In the genomic region with DNA sequence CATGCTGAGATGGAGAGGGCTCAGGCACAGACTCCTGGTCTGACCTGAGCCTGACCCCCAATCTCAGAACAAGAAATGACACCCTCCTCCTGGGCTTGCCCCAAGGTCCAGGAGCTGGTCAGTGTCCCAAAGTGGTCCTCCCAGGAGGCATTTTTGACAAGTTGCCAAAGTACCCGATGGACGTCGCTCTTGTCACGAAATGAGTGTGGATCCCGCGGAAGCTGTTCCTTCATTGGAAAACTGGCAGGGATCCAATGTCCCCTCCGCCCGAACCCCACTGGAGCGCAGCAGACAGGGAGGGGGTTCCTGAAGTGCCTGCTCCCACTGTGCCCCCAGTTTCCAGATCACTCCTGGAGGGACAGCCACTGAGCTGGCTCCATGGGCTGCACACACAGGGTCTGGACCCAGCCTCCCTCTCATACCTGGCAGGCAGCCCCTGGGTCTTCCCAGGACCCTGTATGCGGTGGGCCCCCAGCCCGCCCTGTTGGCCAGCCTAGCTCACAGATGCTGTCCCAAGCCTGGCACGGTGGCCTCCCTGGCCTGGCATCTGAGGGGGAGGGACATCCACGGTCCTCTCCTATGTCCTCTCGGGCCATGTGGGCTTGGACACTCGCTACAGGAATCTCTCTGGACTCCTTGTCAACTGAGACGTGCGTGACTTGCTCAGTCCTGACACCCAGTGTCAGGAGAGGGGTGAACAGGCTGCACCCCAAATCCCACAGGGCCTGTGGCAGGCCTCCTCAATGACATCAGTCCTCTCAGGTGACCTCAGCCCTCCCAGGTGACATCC, we compare ENCODE assay signal across 22 cellular contexts. TPM values are rescaled to one million over a fixed set of nuclear protein-coding genes. Genes with fewer than 3 reads are reported as not detected.
DNase-seq lines count a peak whose midpoint lies in the region; ATAC-seq and TF ChIP-seq lines count a peak whose summit lies in the region.
"Had no signal": no experiment of that assay in that cellular context is flagged by ENCODE, and none has a peak within 500 bp of the region (broad histone marks: within the 10 kb centered on the region; RNA-seq: fewer than 3 reads in every experiment).

No MANE protein-coding gene starts in this region.

- CTCF ChIA-PET in CD8-positive, alpha-beta T cell (lab: Charles Lee) = interaction anchor here (1.0 kb wide), 1 partner anchor 214 kb away, joined by 3 read pairs; no protein-coding TSS in a partner anchor
- CTCF ChIA-PET in T-cell (lab: Charles Lee) = no interaction called here
- CTCF ChIA-PET in activated CD8-positive, alpha-beta memory T cell treated with anti-CD3 and anti-CD28 coated beads, Interleukin-2, amount 10 ng/mL, durations not matched to agents 7 days and 5 days (lab: Charles Lee) = interaction anchor here (0.6 to 1.4 kb wide), 3 partner anchors 213 to 713 kb away, joined by 3 to 4 read pairs (median 3); no protein-coding TSS in a partner anchor

- no peak overlapping the region for H3K4me3 ChIP-seq in CD8-positive, alpha-beta T cell (ENCODE audit: low read depth, low read length)
- H3K4me3 ChIP-seq in mucosa of descending colon = no peak overlapping the region
- H3K4me3 ChIP-seq: adrenal gland, esophagus squamous epithelium, gastrocnemius medialis, GM23338, SK-N-MC, thoracic aorta had no signal

- H3K4me1 Mint-ChIP-seq in CD8-positive, alpha-beta T cell (ENCODE audit: low read depth) = no peaks in the 10 kb centered on the region
- H3K4me1 Mint-ChIP-seq in T-cell (no peaks in the 10 kb centered on the region), immature natural killer cell (no peaks in the 10 kb centered on the region)
- no peaks in the 10 kb centered on the region for H3K4me1 Mint-ChIP-seq in activated CD8-positive, alpha-beta memory T cell treated with anti-CD3 and anti-CD28 coated beads, Interleukin-2, amount 10 ng/mL, durations not matched to agents 7 days and 5 days
- H3K4me1 Mint-ChIP-seq: endodermal cell, GM23338 had no signal

- no peaks in the 10 kb centered on the region for H3K36me3 ChIP-seq in CD8-positive, alpha-beta T cell (ENCODE audit: insufficient read depth, low read length)
- H3K36me3 ChIP-seq in mucosa of descending colon (ENCODE audit: low read depth) = no peaks in the 10 kb centered on the region
- H3K36me3 ChIP-seq: adrenal gland, esophagus squamous epithelium, gastrocnemius medialis, neutrophil, thoracic aorta had no signal

- H3K27me3 Mint-ChIP-seq in CD8-positive, alpha-beta T cell (ENCODE audit: low read depth) = no peaks in the 10 kb centered on the region
- no peaks in the 10 kb centered on the region for H3K27me3 Mint-ChIP-seq in T-cell
- no peaks in the 10 kb centered on the region for H3K27me3 Mint-ChIP-seq in activated CD8-positive, alpha-beta memory T cell treated with anti-CD3 and anti-CD28 coated beads, Interleukin-2, amount 10 ng/mL, durations not matched to agents 7 days and 5 days
- peaks cover 0 to 2% (median 0%) of the 10 kb centered on the region in 3 donors for H3K27me3 Mint-ChIP-seq in immature natural killer cell (ENCODE audit: low read depth in 3 of 3)

- TF ChIP-seq CTCF in CD8-positive, alpha-beta T cell (IDR thresholded peaks at IDR 0.05) = no peak
- TF ChIP-seq CTCF in mucosa of descending colon (IDR thresholded peaks at IDR 0.05) = no peak

- H3K36me3 Mint-ChIP-seq in CD8-positive, alpha-beta T cell = no peaks in the 10 kb centered on the region
- no peaks in the 10 kb centered on the region for H3K36me3 Mint-ChIP-seq in T-cell
- H3K36me3 Mint-ChIP-seq in activated CD8-positive, alpha-beta memory T cell treated with anti-CD3 and anti-CD28 coated beads, Interleukin-2, amount 10 ng/mL, durations not matched to agents 7 days and 5 days = no peaks in the 10 kb centered on the region
- no peaks in the 10 kb centered on the region for H3K36me3 Mint-ChIP-seq in immature natural killer cell

- H3K4me3 Mint-ChIP-seq in CD8-positive, alpha-beta T cell = no peak overlapping the region
- H3K4me3 Mint-ChIP-seq in T-cell = no peak overlapping the region
- no peak overlapping the region for H3K4me3 Mint-ChIP-seq in activated CD8-positive, alpha-beta memory T cell treated with anti-CD3 and anti-CD28 coated beads, Interleukin-2, amount 10 ng/mL, durations not matched to agents 7 days and 5 days
- no peak overlapping the region for H3K4me3 Mint-ChIP-seq in immature natural killer cell
- H3K4me3 Mint-ChIP-seq: endodermal cell, GM23338 had no signal

- H3K9me3 Mint-ChIP-seq in CD8-positive, alpha-beta T cell = no peaks in the 10 kb centered on the region
- H3K9me3 Mint-ChIP-seq in T-cell (no peaks in the 10 kb centered on the region), immature natural killer cell (no peaks in the 10 kb centered on the region)
- H3K9me3 Mint-ChIP-seq in activated CD8-positive, alpha-beta memory T cell treated with anti-CD3 and anti-CD28 coated beads, Interleukin-2, amount 10 ng/mL, durations not matched to agents 7 days and 5 days (ENCODE audit: low read depth) = no peaks in the 10 kb centered on the region
- H3K9me3 Mint-ChIP-seq: endodermal cell had no signal

- DNase-seq in AG20443 (ENCODE audit: low spot score) (peak; percentile 13), T-cell (no peak), mucosa of descending colon (no peak), immature natural killer cell (no peak)
- no peak for DNase-seq in CD8-positive, alpha-beta T cell
- DNase-seq in activated CD8-positive, alpha-beta memory T cell treated with anti-CD3 and anti-CD28 coated beads, Interleukin-2, amount 10 ng/mL, durations not matched to agents 7 days and 5 days = no peak
- DNase-seq: COR-L47, esophagus squamous epithelium, gastrocnemius medialis, hippocampal formation, NCI-H146, NCI-H2171 treated with DMSO at 0.1 percent for 48 hours, NCI-H526, RPMI8226, T-helper 9 cell had no signal

- no peaks in the 10 kb centered on the region for H3K27me3 ChIP-seq in CD8-positive, alpha-beta T cell (ENCODE audit: insufficient read depth, low read length)
- H3K27me3 ChIP-seq: adrenal gland, esophagus squamous epithelium, gastrocnemius medialis, neutrophil had no signal

- no peaks in the 10 kb centered on the region for H3K4me1 ChIP-seq in CD8-positive, alpha-beta T cell (ENCODE audit: insufficient read depth, low read length)
- H3K4me1 ChIP-seq in mucosa of descending colon (ENCODE audit: low read depth) = no peaks in the 10 kb centered on the region
- H3K4me1 ChIP-seq: adrenal gland, esophagus squamous epithelium, gastrocnemius medialis had no signal

- peak; percentile 52 for ATAC-seq in CD8-positive, alpha-beta T cell
- peak in 3 of 4 experiments; percentile 19 to 37 (median 23) for ATAC-seq in T-cell (replicated peaks in 1 of 4)
- ATAC-seq in mucosa of descending colon = peak; percentile 19
- ATAC-seq in activated CD8-positive, alpha-beta memory T cell treated with anti-CD3 and anti-CD28 coated beads, Interleukin-2, amount 10 ng/mL, durations not matched to agents 7 days and 5 days = no peak
- ATAC-seq in HG03025 (IDR thresholded peaks at IDR 0.05; ENCODE audit: low FRiP score, unreplicated experiment) = no peak
- ATAC-seq: gastrocnemius medialis had no signal

- POLR2A ChIA-PET in CD8-positive, alpha-beta T cell (lab: Charles Lee) = interaction anchor here (0.5 to 0.7 kb wide), 2 partner anchors 31 to 453 kb away, joined by 3 read pairs; no protein-coding TSS in a partner anchor
- POLR2A ChIA-PET in T-cell (lab: Charles Lee) = no interaction called here

- H3K27ac Mint-ChIP-seq in CD8-positive, alpha-beta T cell = no peak overlapping the region
- H3K27ac Mint-ChIP-seq in T-cell (no peak overlapping the region), immature natural killer cell (no peak overlapping the region)
- H3K27ac Mint-ChIP-seq in activated CD8-positive, alpha-beta memory T cell treated with anti-CD3 and anti-CD28 coated beads, Interleukin-2, amount 10 ng/mL, durations not matched to agents 7 days and 5 days = no peak overlapping the region
- H3K27ac Mint-ChIP-seq: endodermal cell, GM23338 had no signal

- intact Hi-C loops in CD8-positive, alpha-beta T cell (cut with DNase I, micrococcal nuclease) = no loop called here
- intact Hi-C loops in mucosa of descending colon (cut with DNase I, micrococcal nuclease) = no loop called here

- no peak overlapping the region for H3K27ac ChIP-seq in CD8-positive, alpha-beta T cell (ENCODE audit: low read depth, low read length)
- H3K27ac ChIP-seq: adrenal gland, esophagus squamous epithelium, gastrocnemius medialis, neutrophil, SK-N-MC, thoracic aorta had no signal

- H3K9me3 ChIP-seq in CD8-positive, alpha-beta T cell (ENCODE audit: low read length) = no peaks in the 10 kb centered on the region
- H3K9me3 ChIP-seq in mucosa of descending colon = no peaks in the 10 kb centered on the region
- H3K9me3 ChIP-seq: adrenal gland, gastrocnemius medialis, thoracic aorta had no signal

RNA-seq across cellular contexts. Expression of a gene that starts 12.8 kb away (rescaled TPM):
- total RNA-seq in CD8-positive, alpha-beta T cell = 10 to 100 TPM; 40.7 to 44.9 TPM
- 10 to 100 TPM; 19.4 to 27.7 (median 21.7) TPM for total RNA-seq in T-cell
- 1 to 10 TPM; 2.6 to 7.6 (median 2.8) TPM for total RNA-seq in mucosa of descending colon
- total RNA-seq in activated CD8-positive, alpha-beta memory T cell treated with anti-CD3 and anti-CD28 coated beads, Interleukin-2, amount 10 ng/mL, durations not matched to agents 7 days and 5 days = 1 to 10 TPM; 5.6 to 6.9 TPM
- polyA plus RNA-seq in immature natural killer cell = 10 to 100 TPM in 1 of 3 donors, 1 to 10 TPM in 2; 5.4 to 14.1 (median 7.1) TPM

Comparison
In these comparisons a context has a peak if more than half of its experiments do, and no peak if none do; other contexts are left out.
1. ATAC-seq: peak in CD8-positive, alpha-beta T cell (single experiment), T-cell (3 of 4) and mucosa of descending colon (single experiment); none in activated CD8-positive, alpha-beta memory T cell treated with anti-CD3 and anti-CD28 coated beads, Interleukin-2, amount 10 ng/mL, durations not matched to agents 7 days and 5 days (single experiment) and HG03025 (single experiment).
2. CTCF ChIA-PET loops: an anchor here in CD8-positive, alpha-beta T cell (1.0 kb wide) and activated CD8-positive, alpha-beta memory T cell treated with anti-CD3 and anti-CD28 coated beads, Interleukin-2, amount 10 ng/mL, durations not matched to agents 7 days and 5 days (0.6 to 1.4 kb wide); none called in T-cell.